29 cellular contexts compared by ENCODE assay signal in genomic region chr22:35066768-35067167, GRCh38. TPM values are rescaled to one million over a fixed set of nuclear protein-coding genes. Genes with fewer than 3 reads are reported as not detected.
"Had no signal": no experiment of that assay in that cellular context is flagged by ENCODE, and none has a peak within 500 bp of the region (broad histone marks: within the 10 kb centered on the region; RNA-seq: fewer than 3 reads in every experiment).

No MANE protein-coding gene starts in this region.

- H3K27ac ChIP-seq: foreskin keratinocyte, left ventricle myocardium inferior, neural progenitor cell, prostate gland, right atrium auricular region, thyroid gland, WERI-Rb-1 had no signal

- H3K4me3 ChIP-seq: left ventricle myocardium inferior, neural progenitor cell, prostate gland, right atrium auricular region, thyroid gland had no signal

- ATAC-seq: activated CD8-positive, alpha-beta memory T cell treated with anti-CD3 and anti-CD28 coated beads, Interleukin-2, amount 10 ng/mL, durations not matched to agents 7 days and 5 days; activated CD8-positive, alpha-beta T cell treated with anti-CD3 and anti-CD28 coated beads for 36 hours; foreskin keratinocyte; T-cell had no signal

- H3K36me3 ChIP-seq: left ventricle myocardium inferior, neural progenitor cell, prostate gland, right atrium auricular region, thyroid gland, WERI-Rb-1 had no signal

- H3K27me3 ChIP-seq: foreskin keratinocyte, neural progenitor cell, right atrium auricular region, thyroid gland had no signal

- H3K9me3 ChIP-seq: left ventricle myocardium inferior, prostate gland, right atrium auricular region, thyroid gland had no signal

- DNase-seq: activated CD4-positive, alpha-beta T cell treated with anti-CD3 and anti-CD28 coated beads, Interleukin-2, amount 10 ng/mL, durations not matched to agents 7 days and 5 days; activated CD4-positive, CD25-positive, alpha-beta regulatory T cell treated with anti-CD3 and anti-CD28 coated beads, Interleukin-2, amount 50 U/mL, for 72 hours; activated CD8-positive, alpha-beta memory T cell treated with anti-CD3 and anti-CD28 coated beads, Interleukin-2, amount 10 ng/mL, durations not matched to agents 7 days and 5 days; activated CD8-positive, alpha-beta T cell treated with anti-CD3 and anti-CD28 coated beads for 36 hours; activated effector memory CD4-positive, alpha-beta T cell treated with anti-CD3 and anti-CD28 coated beads, Interleukin-2, amount 50 U/mL, for 16 hours; activated naive CD4-positive, alpha-beta T cell treated with anti-CD3 and anti-CD28 coated beads, Interleukin-2, amount 10 ng/mL, durations not matched to agents 7 days and 5 days; activated T-cell treated with anti-CD3 and anti-CD28 coated beads for 4 hours; aorta; dermis blood vessel endothelial cell; effector memory CD4-positive, alpha-beta T cell; foreskin keratinocyte; immature natural killer cell; left ventricle myocardium inferior; mammary epithelial cell; naive B cell; stimulated activated CD4-positive, alpha-beta T cell treated with anti-CD3 and anti-CD28 coated beads, Interleukin-1b, Interleukin-23, amount 100 ng/mL, for 48 hours; substantia nigra; T-cell; thyroid gland; WERI-Rb-1 had no signal

- H3K4me1 ChIP-seq: left ventricle myocardium inferior, neural progenitor cell, right atrium auricular region, thyroid gland had no signal

RNA-seq across cellular contexts. Expression of gene ISX, which starts 0.8 kb away (rescaled TPM):
- total RNA-seq: activated CD4-positive, alpha-beta T cell treated with anti-CD3 and anti-CD28 coated beads, Interleukin-2, amount 10 ng/mL, durations not matched to agents 7 days and 5 days; activated CD8-positive, alpha-beta memory T cell treated with anti-CD3 and anti-CD28 coated beads, Interleukin-2, amount 10 ng/mL, durations not matched to agents 7 days and 5 days; activated CD8-positive, alpha-beta T cell treated with anti-CD3 and anti-CD28 coated beads for 36 hours; aorta; cardiac septum; dermis blood vessel endothelial cell; foreskin keratinocyte; glomerular endothelial cell; kidney epithelial cell; left ventricle myocardium inferior; mammary epithelial cell; omental fat pad; right atrium auricular region; T-cell; thyroid gland; urinary bladder had no signal
- polyA plus RNA-seq: esophagus, foreskin keratinocyte, immature natural killer cell, mammary epithelial cell, urinary bladder had no signal
